In the genomic region with DNA sequence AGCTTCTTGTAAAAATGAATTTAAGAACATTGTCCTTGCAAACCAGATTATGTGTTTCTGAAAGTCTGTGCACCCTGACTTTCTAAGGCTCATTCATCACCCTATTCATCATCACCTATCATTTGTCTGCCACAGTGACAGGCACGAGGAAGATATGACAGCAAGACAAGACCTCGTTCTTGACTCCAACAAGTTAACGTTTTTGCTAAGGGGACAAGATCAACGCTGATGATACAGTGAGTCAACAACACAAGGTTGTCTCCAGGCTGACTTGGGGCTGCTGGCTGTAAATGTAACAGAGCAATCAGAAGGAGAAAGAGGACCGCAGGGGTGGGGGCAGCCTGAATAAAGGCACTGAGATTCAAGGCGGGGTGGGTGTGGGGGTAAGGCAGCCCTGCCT, we compare ENCODE assay signal across 1 cellular context.
TF ChIP-seq lines count a peak whose summit lies in the region.

No MANE protein-coding gene starts in this region.

TF ChIP-seq in HepG2, 621 proteins besides CTCF, POLR2A, EP300 and RAD21:
- TF ChIP-seq CCDC6 (CRISPR knock-in tag; IDR thresholded peaks at IDR 0.05) (no peak), ZNF619 (CRISPR knock-in tag; IDR thresholded peaks at IDR 0.05) (no peak), IRF2 (CRISPR knock-in tag; IDR thresholded peaks at IDR 0.05) (no peak), MED1 (CRISPR knock-in tag; IDR thresholded peaks at IDR 0.05) (no peak), GFI1 (CRISPR knock-in tag; IDR thresholded peaks at IDR 0.05; ENCODE audit: borderline replicate concordance) (no peak), BHLHE40 (IDR thresholded peaks at IDR 0.05; ENCODE audit: low read length) (no peak), ZNF382 (CRISPR knock-in tag; IDR thresholded peaks at IDR 0.05; ENCODE audit: borderline replicate concordance) (no peak), ZNF557 (CRISPR knock-in tag; IDR thresholded peaks at IDR 0.05) (no peak), ZNF839 (CRISPR knock-in tag; IDR thresholded peaks at IDR 0.05; ENCODE audit: borderline replicate concordance) (no peak), MAFF (IDR thresholded peaks at IDR 0.05; ENCODE audit: low read depth, low read length) (no peak), FOXA1 (IDR thresholded peaks at IDR 0.05) (no peak), FOXA1 (CRISPR knock-in tag; IDR thresholded peaks at IDR 0.05) (no peak), ZNF142 (CRISPR knock-in tag; IDR thresholded peaks at IDR 0.05) (no peak), ZNF850 (CRISPR knock-in tag; conservative IDR thresholded peaks at IDR 0.05) (no peak), HNF4G (IDR thresholded peaks at IDR 0.05; ENCODE audit: borderline replicate concordance, low read depth, low read length) (no peak), HNF4G (CRISPR knock-in tag; IDR thresholded peaks at IDR 0.05; ENCODE audit: borderline replicate concordance, low read depth) (no peak)
- TF ChIP-seq, protein P1, sequence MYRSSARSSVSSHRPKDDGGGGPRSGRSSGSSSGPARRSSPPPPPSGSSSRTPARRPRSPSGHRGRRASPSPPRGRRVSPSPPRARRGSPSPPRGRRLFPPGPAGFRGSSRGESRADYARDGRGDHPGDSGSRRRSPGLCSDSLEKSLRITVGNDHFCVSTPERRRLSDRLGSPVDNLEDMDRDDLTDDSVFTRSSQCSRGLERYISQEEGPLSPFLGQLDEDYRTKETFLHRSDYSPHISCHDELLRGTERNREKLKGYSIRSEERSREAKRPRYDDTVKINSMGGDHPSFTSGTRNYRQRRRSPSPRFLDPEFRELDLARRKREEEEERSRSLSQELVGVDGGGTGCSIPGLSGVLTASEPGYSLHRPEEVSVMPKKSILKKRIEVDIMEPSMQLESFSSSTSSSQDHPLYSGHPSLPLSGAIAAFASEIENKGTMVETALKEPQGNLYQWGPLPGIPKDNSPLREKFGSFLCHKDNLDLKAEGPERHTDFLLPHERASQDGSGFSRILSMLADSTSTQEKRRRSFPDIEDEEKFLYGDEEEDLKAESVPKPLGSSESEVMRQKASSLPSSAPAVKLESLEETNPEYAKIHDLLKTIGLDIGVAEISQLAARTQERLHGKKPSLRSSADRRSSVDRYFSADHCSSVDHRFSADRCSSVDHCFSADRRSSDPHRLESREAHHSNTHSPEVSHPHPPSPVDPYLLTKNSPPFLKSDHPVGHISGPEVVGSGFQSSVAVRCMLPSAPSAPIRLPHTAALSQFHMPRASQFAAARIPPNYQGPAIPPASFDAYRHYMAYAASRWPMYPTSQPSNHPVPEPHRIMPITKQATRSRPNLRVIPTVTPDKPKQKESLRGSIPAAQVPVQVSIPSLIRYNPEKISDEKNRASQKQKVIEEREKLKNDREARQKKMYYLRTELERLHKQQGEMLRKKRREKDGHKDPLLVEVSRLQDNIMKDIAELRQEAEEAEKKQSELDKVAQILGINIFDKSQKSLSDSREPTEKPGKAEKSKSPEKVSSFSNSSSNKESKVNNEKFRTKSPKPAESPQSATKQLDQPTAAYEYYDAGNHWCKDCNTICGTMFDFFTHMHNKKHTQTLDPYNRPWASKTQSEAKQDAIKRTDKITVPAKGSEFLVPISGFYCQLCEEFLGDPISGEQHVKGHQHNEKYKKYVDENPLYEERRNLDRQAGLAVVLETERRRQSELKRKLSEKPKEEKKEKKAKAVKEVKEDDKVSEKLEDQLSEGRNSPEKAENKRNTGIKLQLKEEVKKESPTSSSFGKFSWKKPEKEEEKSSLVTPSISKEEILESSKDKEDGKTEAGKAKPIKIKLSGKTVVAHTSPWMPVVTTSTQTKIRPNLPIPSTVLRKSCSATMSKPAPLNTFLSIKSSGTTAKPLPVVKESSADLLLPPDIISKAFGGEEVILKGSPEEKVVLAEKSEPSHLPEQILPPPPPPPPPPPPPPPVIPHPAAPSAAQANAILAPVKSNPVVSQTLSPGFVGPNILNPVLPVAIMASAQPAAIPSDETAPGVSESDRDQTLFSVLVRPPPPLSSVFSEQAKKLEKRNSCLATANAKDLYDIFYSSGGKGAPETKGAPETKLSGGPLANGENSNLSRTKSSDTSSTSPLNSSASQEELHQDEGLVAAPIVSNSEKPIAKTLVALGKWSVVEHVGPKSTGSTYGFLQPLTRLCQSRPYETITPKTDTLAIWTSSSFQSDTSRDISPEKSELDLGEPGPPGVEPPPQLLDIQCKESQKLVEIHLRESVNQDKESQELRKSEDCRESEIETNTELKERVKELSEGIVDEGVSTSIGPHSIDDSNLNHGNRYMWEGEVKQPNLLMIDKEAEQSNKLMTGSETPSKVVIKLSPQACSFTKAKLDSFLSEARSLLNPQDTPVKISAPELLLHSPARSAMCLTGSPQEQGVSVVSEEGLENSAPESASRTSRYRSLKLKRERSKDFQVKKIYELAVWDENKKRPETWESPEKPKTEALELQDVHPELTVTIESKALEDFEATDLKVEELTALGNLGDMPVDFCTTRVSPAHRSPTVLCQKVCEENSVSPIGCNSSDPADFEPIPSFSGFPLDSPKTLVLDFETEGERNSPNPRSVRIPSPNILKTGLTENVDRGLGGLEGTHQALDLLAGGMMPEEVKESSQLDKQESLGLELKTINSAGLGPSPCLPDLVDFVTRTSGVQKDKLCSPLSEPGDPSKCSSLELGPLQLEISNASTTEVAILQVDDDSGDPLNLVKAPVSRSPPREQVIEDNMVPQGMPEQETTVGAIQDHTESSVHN (CRISPR knock-in tag; IDR thresholded peaks at IDR 0.05): no peak
